In genomic region chr9:110583237-110583636, GRCh38 we compare ENCODE assay signal across 17 cellular contexts. TPM values are rescaled to one million over a fixed set of nuclear protein-coding genes. Genes with fewer than 3 reads are reported as not detected.
DNase-seq lines count a peak whose midpoint lies in the region; ATAC-seq and TF ChIP-seq lines count a peak whose summit lies in the region.
"Had no signal": no experiment of that assay in that cellular context is flagged by ENCODE, and none has a peak within 500 bp of the region (broad histone marks: within the 10 kb centered on the region; RNA-seq: fewer than 3 reads in every experiment).

No MANE protein-coding gene starts in this region.

- TF ChIP-seq POLR2A in esophagus muscularis mucosa (IDR thresholded peaks at IDR 0.05; ENCODE audit: low read depth), result no peak

- peaks cover 0 to 27% (median 7%) of the 10 kb centered on the region in 9 donors for H3K9me3 Mint-ChIP-seq in naive thymus-derived CD8-positive, alpha-beta T cell
- peaks cover 7% of the 10 kb centered on the region for H3K9me3 Mint-ChIP-seq in activated naive CD4-positive, alpha-beta T cell treated with anti-CD3 and anti-CD28 coated beads for 36 hours

- H3K4me3 ChIP-seq in cardiac muscle cell, result no peak overlapping the region
- no peak overlapping the region for H3K4me3 ChIP-seq in esophagus muscularis mucosa
- H3K4me3 ChIP-seq: HAP-1, skin epidermis, transverse colon had no signal

- H3K27me3 ChIP-seq in cardiac muscle cell (peaks cover 3% of the 10 kb centered on the region), esophagus muscularis mucosa (peaks cover 0 to 20% (median 3%) of the 10 kb centered on the region in 4 donors)

- CTCF ChIA-PET in activated naive CD4-positive, alpha-beta T cell treated with anti-CD3 and anti-CD28 coated beads for 36 hours (lab: Charles Lee), result no interaction called here

- H3K4me3 Mint-ChIP-seq in naive thymus-derived CD8-positive, alpha-beta T cell, result no peak overlapping the region
- no peak overlapping the region for H3K4me3 Mint-ChIP-seq in activated naive CD4-positive, alpha-beta T cell treated with anti-CD3 and anti-CD28 coated beads for 36 hours

- 44% methylated on average over 4 of the region's 4 CpGs for WGBS in esophagus muscularis mucosa

- no peak for TF ChIP-seq EP300 in esophagus muscularis mucosa (IDR thresholded peaks at IDR 0.05)

- no peak overlapping the region for H3K27ac Mint-ChIP-seq in naive thymus-derived CD8-positive, alpha-beta T cell
- no peak overlapping the region for H3K27ac Mint-ChIP-seq in activated naive CD4-positive, alpha-beta T cell treated with anti-CD3 and anti-CD28 coated beads for 36 hours
- H3K27ac Mint-ChIP-seq: nephron had no signal

- intact Hi-C loops in left cardiac atrium (cut with DNase I) (no loop called here), esophagus muscularis mucosa (cut with DNase I) (loop anchor here (5.0 kb wide), 1 partner anchor 131 kb away; no protein-coding TSS in a partner anchor)
- intact Hi-C loops in activated naive CD4-positive, alpha-beta T cell treated with anti-CD3 and anti-CD28 coated beads for 36 hours (cut with micrococcal nuclease), result no loop called here

- H3K27ac ChIP-seq in cardiac muscle cell, result no peak overlapping the region
- H3K27ac ChIP-seq in esophagus muscularis mucosa (replicated peaks in 1 of 4), result no peak overlapping the region
- H3K27ac ChIP-seq: skin epidermis, transverse colon had no signal

- DNase-seq in cardiac muscle cell (ENCODE audit: low read depth in 1 of 2, low spot score in 1 of 2) (peak in 1 of 2 donors; percentile 68), left cardiac atrium (no peak), NCI-H460 (ENCODE audit: extremely low read depth, low read depth) (peak; percentile 8), esophagus muscularis mucosa (ENCODE audit: extremely low spot score) (no peak), MV-4-11 (lab: John Stamatoyannopoulos, UW) (no peak), NCI-H82 treated with DMSO at 0.1 percent for 48 hours (lab: John Stamatoyannopoulos, UW; ENCODE audit: unreplicated experiment) (no peak)
- no peak for DNase-seq in naive thymus-derived CD8-positive, alpha-beta T cell
- no peak for DNase-seq in activated naive CD4-positive, alpha-beta T cell treated with anti-CD3 and anti-CD28 coated beads for 36 hours
- DNase-seq: activated CD4-positive, alpha-beta T cell treated with anti-CD3 and anti-CD28 coated beads for 4 hours; activated T-cell treated with anti-CD3 and anti-CD28 coated beads, Interleukin-2, amount 50 U/mL, for 48 hours; KG1; NCI-H2227 treated with DMSO at 0.1 percent for 48 hours; SHP77 treated with DMSO at 0.1 percent for 48 hours; transverse colon had no signal

- TF ChIP-seq CTCF in cardiac muscle cell (IDR thresholded peaks at IDR 0.05; ENCODE audit: low read depth, low read length) (peak; percentile 29), esophagus muscularis mucosa (IDR thresholded peaks at IDR 0.05) (peak; percentile 16 to 40 (median 18))

- peaks cover 19 to 34% (median 26%) of the 10 kb centered on the region in 5 donors for H3K27me3 Mint-ChIP-seq in naive thymus-derived CD8-positive, alpha-beta T cell
- peaks cover 27% of the 10 kb centered on the region for H3K27me3 Mint-ChIP-seq in activated naive CD4-positive, alpha-beta T cell treated with anti-CD3 and anti-CD28 coated beads for 36 hours (ENCODE audit: low read depth)

- ATAC-seq in left cardiac atrium, result no peak
- ATAC-seq in naive thymus-derived CD8-positive, alpha-beta T cell, result no peak

- peaks cover 0 to 7% (median 2%) of the 10 kb centered on the region in 3 donors for H3K36me3 Mint-ChIP-seq in naive thymus-derived CD8-positive, alpha-beta T cell
- no peaks in the 10 kb centered on the region for H3K36me3 Mint-ChIP-seq in activated naive CD4-positive, alpha-beta T cell treated with anti-CD3 and anti-CD28 coated beads for 36 hours (ENCODE audit: low read depth)

- H3K4me1 ChIP-seq in cardiac muscle cell (ENCODE audit: low read depth) (peaks cover 6% of the 10 kb centered on the region), esophagus muscularis mucosa (peaks cover 11 to 21% (median 20%) of the 10 kb centered on the region in 4 donors)
- H3K4me1 ChIP-seq: HAP-1 had no signal

- H3K36me3 ChIP-seq in cardiac muscle cell (no peaks in the 10 kb centered on the region), esophagus muscularis mucosa (no peaks in the 10 kb centered on the region)
- H3K36me3 ChIP-seq: HAP-1, transverse colon had no signal

- POLR2A ChIA-PET in naive thymus-derived CD8-positive, alpha-beta T cell (lab: Charles Lee), result no interaction called here

- peaks cover 0 to 7% (median 4%) of the 10 kb centered on the region in 4 donors for H3K4me1 Mint-ChIP-seq in naive thymus-derived CD8-positive, alpha-beta T cell
- H3K4me1 Mint-ChIP-seq in activated naive CD4-positive, alpha-beta T cell treated with anti-CD3 and anti-CD28 coated beads for 36 hours (ENCODE audit: low read depth), result peaks cover 4% of the 10 kb centered on the region

- H3K9me3 ChIP-seq in cardiac muscle cell (ENCODE audit: low read depth), result no peaks in the 10 kb centered on the region
- H3K9me3 ChIP-seq in esophagus muscularis mucosa, result peaks cover 0 to 4% (median 0%) of the 10 kb centered on the region in 4 donors
- H3K9me3 ChIP-seq: HAP-1, transverse colon had no signal

RNA-seq across cellular contexts. Expression of gene SVEP1, which starts 3.7 kb away (rescaled TPM):
- 2.8 and 4.4 TPM in 2 replicates for total RNA-seq in cardiac muscle cell
- 1.9 and 2.3 TPM in 2 replicates for polyA plus RNA-seq in cardiac muscle cell
- total RNA-seq in left cardiac atrium, result 10 to 100 TPM; 18.6 to 20.8 TPM
- 0.89 and 0.97 TPM in 2 replicates for total RNA-seq in NCI-H460 (2014; rRNA removed; shearing (Covaris generic))
- polyA plus RNA-seq in NCI-H460 (2014; cell fraction: nucleus; rRNA removed), result 0.14 and 1.4 TPM in 2 replicates
- total RNA-seq in esophagus muscularis mucosa, result 10 to 100 TPM; 41.9 to 71.6 (median 60.6) TPM
- not detected for total RNA-seq in naive thymus-derived CD8-positive, alpha-beta T cell
- not detected for polyA plus RNA-seq in naive thymus-derived CD8-positive, alpha-beta T cell
- total RNA-seq in activated naive CD4-positive, alpha-beta T cell treated with anti-CD3 and anti-CD28 coated beads for 36 hours, result not detected
